Comparison of ENCODE assay signal across 1 cellular context in genomic region chr12:76588881-76589565, GRCh38.
TF ChIP-seq lines count a peak whose summit lies in the region.

No MANE protein-coding gene starts in this region.

TF ChIP-seq in GM23338, 12 proteins besides CTCF, POLR2A, EP300 and RAD21 (continued from another document):
- no peak for TF ChIP-seq ZNF462 (CRISPR knock-in tag; IDR thresholded peaks at IDR 0.05)
- TF ChIP-seq EZH2phosphoT487 (IDR thresholded peaks at IDR 0.05; ENCODE audit: unreplicated experiment), result no peak
- TF ChIP-seq POLR2AphosphoS5 (IDR thresholded peaks at IDR 0.05; ENCODE audit: low read depth), result no peak
- no peak for TF ChIP-seq JUNB (IDR thresholded peaks at IDR 0.05; ENCODE audit: unreplicated experiment)
- TF ChIP-seq ZNF331 (CRISPR knock-in tag; IDR thresholded peaks at IDR 0.05; ENCODE audit: low read depth), result no peak
- no peak for TF ChIP-seq EZH2 (IDR thresholded peaks at IDR 0.05; ENCODE audit: low read depth, unreplicated experiment)
- TF ChIP-seq, protein P1, sequence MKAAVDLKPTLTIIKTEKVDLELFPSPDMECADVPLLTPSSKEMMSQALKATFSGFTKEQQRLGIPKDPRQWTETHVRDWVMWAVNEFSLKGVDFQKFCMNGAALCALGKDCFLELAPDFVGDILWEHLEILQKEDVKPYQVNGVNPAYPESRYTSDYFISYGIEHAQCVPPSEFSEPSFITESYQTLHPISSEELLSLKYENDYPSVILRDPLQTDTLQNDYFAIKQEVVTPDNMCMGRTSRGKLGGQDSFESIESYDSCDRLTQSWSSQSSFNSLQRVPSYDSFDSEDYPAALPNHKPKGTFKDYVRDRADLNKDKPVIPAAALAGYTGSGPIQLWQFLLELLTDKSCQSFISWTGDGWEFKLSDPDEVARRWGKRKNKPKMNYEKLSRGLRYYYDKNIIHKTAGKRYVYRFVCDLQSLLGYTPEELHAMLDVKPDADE (IDR thresholded peaks at IDR 0.05), result no peak
- no peak for TF ChIP-seq CREB1 (CRISPR knock-in tag; IDR thresholded peaks at IDR 0.05; ENCODE audit: low read depth)
